Comparison of ENCODE assay signal across 31 cellular contexts in genomic region chr3:128415110-128415772, GRCh38. TPM values are rescaled to one million over a fixed set of nuclear protein-coding genes. Genes with fewer than 3 reads are reported as not detected.
DNase-seq lines count a peak whose midpoint lies in the region; ATAC-seq and TF ChIP-seq lines count a peak whose summit lies in the region.
"Had no signal": no experiment of that assay in that cellular context is flagged by ENCODE, and none has a peak within 500 bp of the region (broad histone marks: within the 10 kb centered on the region; RNA-seq: fewer than 3 reads in every experiment).

No MANE protein-coding gene starts in this region.

- POLR2A ChIA-PET in RWPE1 (lab: Yijun Ruan, JAX; ENCODE audit: low non-redundant PET), result no interaction called here

- ATAC-seq in lower lobe of right lung (peak; percentile 4 to 22), HG03565 (IDR thresholded peaks at IDR 0.05; ENCODE audit: unreplicated experiment) (no peak)
- ATAC-seq: activated CD4-positive, alpha-beta T cell treated with anti-CD3 and anti-CD28 coated beads for 36 hours; T-cell had no signal

- H3K9me3 ChIP-seq in BE2C, result no peaks in the 10 kb centered on the region
- no peaks in the 10 kb centered on the region for H3K9me3 ChIP-seq in lower lobe of right lung
- H3K9me3 ChIP-seq: HAP-1 had no signal

- H3K27me3 ChIP-seq in BE2C, result no peaks in the 10 kb centered on the region
- H3K27me3 ChIP-seq in lower lobe of right lung (ENCODE audit: low read depth), result no peaks in the 10 kb centered on the region
- H3K27me3 ChIP-seq: BLaER1 treated with 17β-estradiol and CSF1 and Interleukin-3, amounts not matched to agents 10 nM and 100 nM; heart right ventricle; MG63 had no signal

- H3K36me3 ChIP-seq in BE2C (no peaks in the 10 kb centered on the region), lower lobe of right lung (no peaks in the 10 kb centered on the region)
- H3K36me3 ChIP-seq: BLaER1 treated with 17β-estradiol and CSF1 and Interleukin-3, amounts not matched to agents 10 nM and 100 nM; HAP-1; heart right ventricle; MG63 had no signal

- CTCF ChIA-PET in RWPE1 (lab: Yijun Ruan, JAX), result interaction anchor here (0.5 kb wide), 1 partner anchor 485 kb away, joined by 5 read pairs; no protein-coding TSS in a partner anchor

- intact Hi-C loops in lower lobe of right lung (cut with DNase I), result no loop called here

- H3K4me3 ChIP-seq in BE2C (ENCODE audit: low read depth, low read length) (no peak overlapping the region), lower lobe of right lung (no peak overlapping the region)
- H3K4me3 ChIP-seq: BLaER1 treated with 17β-estradiol and CSF1 and Interleukin-3, amounts not matched to agents 10 nM and 100 nM; HAP-1; heart right ventricle; MG63 had no signal

- DNase-seq in BE2C, result peak; percentile 68
- DNase-seq in HUDEP-2 (lab: John Stamatoyannopoulos, UW; ENCODE audit: unreplicated experiment in 76 of 76), result peak in 74 of 76 experiments; percentile 10 to 92 (median 79)
- no peak for DNase-seq in RWPE1 (ENCODE audit: low spot score)
- DNase-seq in lower lobe of right lung, result no peak
- no peak for DNase-seq in NCI-H2081 (lab: John Stamatoyannopoulos, UW)
- DNase-seq in activated CD4-positive, alpha-beta T cell treated with anti-CD3 and anti-CD28 coated beads for 4 hours, result no peak
- DNase-seq in NCI-H2196 treated with DMSO at 0.1 percent for 48 hours (lab: John Stamatoyannopoulos, UW; ENCODE audit: unreplicated experiment), result no peak
- DNase-seq: ACHN; activated CD4-positive, alpha-beta T cell treated with anti-CD3 and anti-CD28 coated beads for 36 hours; activated naive CD4-positive, alpha-beta T cell treated with anti-CD3 and anti-CD28 coated beads for 36 hours; activated T-cell treated with anti-CD3 and anti-CD28 coated beads, Interleukin-2, amount 50 U/mL, for 48 hours; amniotic stem cell; effector CD4-positive, alpha-beta T cell; heart right ventricle; MG63; NCI-H1694; NCI-H2171 treated with DMSO at 0.1 percent for 48 hours; NCI-H526 treated with DMSO at 0.1 percent for 48 hours; nucleus accumbens; stimulated activated CD4-positive, alpha-beta T cell treated with anti-CD3 and anti-CD28 coated beads, Interleukin-1b, Interleukin-23, amount 100 ng/mL, for 48 hours had no signal

- TF ChIP-seq CTCF in BE2C (IDR thresholded peaks at IDR 0.05; ENCODE audit: low read depth, low read length), result no peak
- TF ChIP-seq CTCF in RWPE1 (conservative IDR thresholded peaks at IDR 0.05; ENCODE audit: low read depth), result no peak
- TF ChIP-seq CTCF in lower lobe of right lung (IDR thresholded peaks at IDR 0.05), result no peak

- peaks cover 86% of the 10 kb centered on the region for H3K4me1 ChIP-seq in BE2C
- no peaks in the 10 kb centered on the region for H3K4me1 ChIP-seq in lower lobe of right lung
- H3K4me1 ChIP-seq: HAP-1 had no signal

- H3K27ac ChIP-seq in RWPE1 (peak overlapping the region; percentile 78; the same call in 1 of the 2 replicates), lower lobe of right lung (no peak overlapping the region)
- H3K27ac ChIP-seq: heart right ventricle had no signal

RNA-seq across cellular contexts. Expression of gene DNAJB8, which starts 51.4 kb away (rescaled TPM):
- 0.12 TPM for polyA plus RNA-seq in BE2C (2012; ENCODE audit: insufficient read depth, insufficient read length, low read depth)
- not detected for total RNA-seq in lower lobe of right lung
- total RNA-seq: activated CD4-positive, alpha-beta T cell treated with anti-CD3 and anti-CD28 coated beads for 36 hours; activated CD8-positive, alpha-beta memory T cell treated with anti-CD3 and anti-CD28 coated beads for 36 hours; activated naive CD4-positive, alpha-beta T cell treated with anti-CD3 and anti-CD28 coated beads for 36 hours; Daoy; epithelial cell of proximal tubule; fibroblast of villous mesenchyme; heart right ventricle; pulmonary artery endothelial cell; subcutaneous adipose tissue; T-cell; ureter had no signal
- polyA plus RNA-seq: heart right ventricle had no signal

Comparison
In these comparisons a context has a peak if more than half of its experiments do, and no peak if none do; other contexts are left out.
1. DNase-seq: peak in BE2C (single experiment) and HUDEP-2 (74 of 76); none in RWPE1 (single experiment), lower lobe of right lung (single experiment), NCI-H2081 (0 of 2), activated CD4-positive, alpha-beta T cell treated with anti-CD3 and anti-CD28 coated beads for 4 hours (0 of 2) and NCI-H2196 treated with DMSO at 0.1 percent for 48 hours (single experiment).